1 cellular context compared by ENCODE assay signal in genomic region chr19:58054792-58055482, GRCh38.
TF ChIP-seq lines count a peak whose summit lies in the region.

No MANE protein-coding gene starts in this region.

TF ChIP-seq in K562, 482 proteins besides CTCF, POLR2A, EP300 and RAD21:
- TF ChIP-seq CREM (IDR thresholded peaks at IDR 0.05; ENCODE audit: low read depth), result peak; percentile 23; the same call in 1 of the 2 replicates
- TF ChIP-seq VEZF1 (CRISPR knock-in tag; IDR thresholded peaks at IDR 0.05), result no peak
